Comparison of ENCODE assay signal across 8 cellular contexts in the genomic region with DNA sequence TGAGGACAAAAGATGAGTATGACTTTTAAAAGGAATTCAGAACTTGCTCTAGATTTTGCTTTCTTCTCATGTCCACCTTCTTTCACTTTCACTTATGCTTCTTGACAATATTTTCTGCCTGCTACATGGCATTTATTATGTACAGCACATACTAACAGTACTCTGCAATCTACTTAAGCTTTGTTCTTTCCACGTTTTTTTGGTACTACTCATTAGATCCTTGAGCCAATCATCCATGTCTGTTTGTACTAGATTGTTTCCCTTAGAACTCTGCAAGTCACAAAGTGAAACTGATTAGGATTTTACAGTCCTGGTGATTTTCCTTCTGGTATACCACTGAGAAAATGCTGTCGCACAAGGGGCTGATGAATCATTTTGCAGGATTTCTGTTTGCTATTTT.
DNase-seq lines count a peak whose midpoint lies in the region; TF ChIP-seq lines count a peak whose summit lies in the region.

No MANE protein-coding gene starts in this region.

- H3K27me3 ChIP-seq in effector memory CD4-positive, alpha-beta T cell (replicated peaks; ENCODE audit: control insufficient read depth, insufficient read depth, low read length, poor library complexity, severe bottlenecking): no peaks in the 10 kb centered on the region
- H3K27me3 ChIP-seq in sigmoid colon: no peaks in the 10 kb centered on the region

- 16 to 28% methylated on average over 2 of the region's 2 CpGs for WGBS in sigmoid colon, 2 donors

- no peak for TF ChIP-seq EP300 in sigmoid colon (IDR thresholded peaks at IDR 0.05)

- H3K36me3 ChIP-seq in effector memory CD4-positive, alpha-beta T cell (ENCODE audit: control insufficient read depth, insufficient read depth, low read length): peaks cover 4% of the 10 kb centered on the region
- no peaks in the 10 kb centered on the region for H3K36me3 ChIP-seq in sigmoid colon

- DNase-seq in NCI-H2029 treated with DMSO at 0.1 percent for 48 hours (lab: John Stamatoyannopoulos, UW) (peak; percentile 31), NCI-H2029 (lab: John Stamatoyannopoulos, UW) (no peak), HCEC 1CT (peak; percentile 59), NCI-H146 treated with DMSO at 0.1 percent for 48 hours (lab: John Stamatoyannopoulos, UW; ENCODE audit: unreplicated experiment) (peak; percentile 81), sigmoid colon (no peak), SIG-M5 (lab: John Stamatoyannopoulos, UW) (no peak), SKM-1 treated with dmso at 0.1 percent for 144 hours (lab: John Stamatoyannopoulos, UW; ENCODE audit: unreplicated experiment) (no peak)
- no peak for DNase-seq in effector memory CD4-positive, alpha-beta T cell

- H3K9me3 ChIP-seq in effector memory CD4-positive, alpha-beta T cell (ENCODE audit: control insufficient read depth, low read length): no peaks in the 10 kb centered on the region
- no peaks in the 10 kb centered on the region for H3K9me3 ChIP-seq in sigmoid colon

- H3K4me1 ChIP-seq in effector memory CD4-positive, alpha-beta T cell (ENCODE audit: control insufficient read depth, insufficient read depth, low read length, poor library complexity, severe bottlenecking): peaks cover 53% of the 10 kb centered on the region
- peaks cover 0 to 20% (median 13%) of the 10 kb centered on the region in 4 donors for H3K4me1 ChIP-seq in sigmoid colon

- intact Hi-C loops in sigmoid colon (cut with DNase I): no loop called here

- peak overlapping the region; percentile 62 for H3K27ac ChIP-seq in effector memory CD4-positive, alpha-beta T cell (ENCODE audit: insufficient read depth, low read length, poor library complexity, severe bottlenecking)
- peak overlapping the region in 3 of 4 donors; percentile 27 to 65 (median 49) for H3K27ac ChIP-seq in sigmoid colon

- TF ChIP-seq POLR2A in sigmoid colon (IDR thresholded peaks at IDR 0.05): no peak

- peak overlapping the region; percentile 55 for H3K4me3 ChIP-seq in effector memory CD4-positive, alpha-beta T cell (ENCODE audit: insufficient read depth, low read depth, low read length, poor library complexity, severe bottlenecking)
- peak overlapping the region in 3 of 4 donors; percentile 28 to 39 (median 34) for H3K4me3 ChIP-seq in sigmoid colon

- TF ChIP-seq CTCF in sigmoid colon (IDR thresholded peaks at IDR 0.05): no peak

Comparison
In these comparisons a context has a peak if more than half of its experiments do, and no peak if none do; other contexts are left out.
1. DNase-seq: peak in NCI-H2029 treated with DMSO at 0.1 percent for 48 hours (single experiment), HCEC 1CT (single experiment) and NCI-H146 treated with DMSO at 0.1 percent for 48 hours (single experiment); none in NCI-H2029 (single experiment), effector memory CD4-positive, alpha-beta T cell (0 of 3), sigmoid colon (single experiment), SIG-M5 (single experiment) and SKM-1 treated with dmso at 0.1 percent for 144 hours (single experiment).